ENCODE assay signal across 15 cellular contexts in genomic region chr14:64556526-64556925, GRCh38. TPM values are rescaled to one million over a fixed set of nuclear protein-coding genes. Genes with fewer than 3 reads are reported as not detected.
DNase-seq lines count a peak whose midpoint lies in the region; ATAC-seq and TF ChIP-seq lines count a peak whose summit lies in the region.
"Had no signal": no experiment of that assay in that cellular context is flagged by ENCODE, and none has a peak within 500 bp of the region (broad histone marks: within the 10 kb centered on the region; RNA-seq: fewer than 3 reads in every experiment).

No MANE protein-coding gene starts in this region.

- BruUV-seq in A673 (replicated peaks; lab: Mats Ljungman, UMichigan), result no TSS peak

- H3K27ac ChIP-seq in A673 (ENCODE audit: low read depth, low read length, poor library complexity, severe bottlenecking), result no peak overlapping the region
- H3K27ac ChIP-seq in HEK293 (ENCODE audit: extremely low read depth, low read depth, low read length), result no peak overlapping the region
- H3K27ac ChIP-seq in RWPE2 (ENCODE audit: poor library complexity, severe bottlenecking), result no peak overlapping the region

- H3K36me3 ChIP-seq in A673 (ENCODE audit: insufficient read depth, low read length, poor library complexity, severe bottlenecking) (no peaks in the 10 kb centered on the region), HEK293 (ENCODE audit: control insufficient read depth in 2 of 2, insufficient read depth in 1 of 2, low read length in 2 of 2) (no peaks in the 10 kb centered on the region), RWPE2 (ENCODE audit: low read depth) (no peaks in the 10 kb centered on the region), HAP-1 (replicated peaks) (no peaks in the 10 kb centered on the region)

- peak; percentile 40 for DNase-seq in A673 (ENCODE audit: low spot score)
- DNase-seq in RWPE2 (ENCODE audit: low spot score), result no peak
- peak; percentile 49 for DNase-seq in fibroblast of the conjunctiva (ENCODE audit: low read depth)
- DNase-seq in HAP-1 (ENCODE audit: low spot score in 2 of 2), result no peak
- no peak for DNase-seq in activated effector memory CD4-positive, alpha-beta T cell treated with Interleukin-2 at 50 U/mL for 16 hours
- no peak for DNase-seq in NCI-H82 treated with DMSO at 0.1 percent for 48 hours (lab: John Stamatoyannopoulos, UW; ENCODE audit: unreplicated experiment)
- DNase-seq: activated CD4-positive, alpha-beta T cell treated with anti-CD3 and anti-CD28 coated beads, Interleukin-2, amount 50 U/mL, for 4 hours; glutamatergic neuron; kidney glomerular epithelial cell; NCI-H1417 treated with DMSO at 0.1 percent for 48 hours; NCI-H524; stimulated activated CD4-positive, alpha-beta T cell treated with anti-CD3 and anti-CD28 coated beads, Interleukin-12 subunit alpha, Interleukin-12 subunit beta, amount 100 ng/mL, for 4 hours; T-helper 9 cell had no signal

- CTCF ChIA-PET in A673 (lab: Charles Lee) (no interaction called here), HEK293 (lab: Yijun Ruan, JAX) (interaction anchor here (0.6 to 0.9 kb wide), 2 partner anchors 15 to 80 kb away, joined by 3 read pairs; no protein-coding TSS in a partner anchor)

- H3K27me3 ChIP-seq in A673 (replicated peaks; ENCODE audit: insufficient read depth, low read depth, low read length, poor library complexity), result no peaks in the 10 kb centered on the region
- H3K27me3 ChIP-seq in RWPE2 (ENCODE audit: insufficient read depth, poor library complexity, severe bottlenecking), result no peaks in the 10 kb centered on the region
- H3K27me3 ChIP-seq in HAP-1 (ENCODE audit: low read depth), result 0 out of 2 replicates have a peak, but pooled peaks cover 2% of the 10 kb centered on the region

- in situ Hi-C loops in HAP-1 (cut with MboI; ENCODE audit: low sequenced_read_pairs), result no loop called here

- H3K4me1 ChIP-seq in A673 (ENCODE audit: insufficient read depth, low read length, poor library complexity, severe bottlenecking) (no peaks in the 10 kb centered on the region), HEK293 (ENCODE audit: control insufficient read depth, insufficient read depth, low read length) (no peaks in the 10 kb centered on the region; the same call in 1 of the 2 replicates), RWPE2 (ENCODE audit: insufficient read depth, poor library complexity, severe bottlenecking) (no peaks in the 10 kb centered on the region), HAP-1 (no peaks in the 10 kb centered on the region)

- H3K4me3 ChIP-seq in A673 (ENCODE audit: low read depth, low read length, poor library complexity, severe bottlenecking) (no peak overlapping the region), HEK293 (ENCODE audit: low read depth, low read length) (no peak overlapping the region), RWPE2 (ENCODE audit: severe bottlenecking) (no peak overlapping the region), HAP-1 (no peak overlapping the region)

- POLR2A ChIA-PET in A673 (lab: Charles Lee; ENCODE audit: low non-redundant PET), result interaction anchor here (0.6 kb wide), 1 partner anchor 23 kb away, joined by 5 read pairs; no protein-coding TSS in a partner anchor
- POLR2A ChIA-PET in HEK293 (lab: Yijun Ruan, JAX), result interaction anchor here (0.7 to 1.4 kb wide), 2 partner anchors 16 to 206 kb away, joined by 4 to 18 read pairs; partner anchors contain the start of gene HSPA2

- TF ChIP-seq CTCF in A673 (conservative IDR thresholded peaks at IDR 0.05; ENCODE audit: low read depth, low read length), result no peak
- TF ChIP-seq CTCF in HEK293 (tag by site-specific recombination; IDR thresholded peaks at IDR 0.05), result no peak
- TF ChIP-seq CTCF in RWPE2 (IDR thresholded peaks at IDR 0.05; ENCODE audit: poor library complexity, severe bottlenecking), result no peak

- H3K9me3 ChIP-seq in A673 (ENCODE audit: low read depth, low read length, poor library complexity, severe bottlenecking) (no peaks in the 10 kb centered on the region), HEK293 (ENCODE audit: control insufficient read depth, insufficient read depth, low read depth, low read length) (no peaks in the 10 kb centered on the region), RWPE2 (ENCODE audit: severe bottlenecking) (no peaks in the 10 kb centered on the region), HAP-1 (no peaks in the 10 kb centered on the region)

- ATAC-seq in RWPE2 (ENCODE audit: low read depth), result peak; percentile 75
- ATAC-seq in HG02759 (IDR thresholded peaks at IDR 0.05; ENCODE audit: unreplicated experiment), result no peak

- intact Hi-C loops in A673 (cut with micrococcal nuclease; ENCODE audit: unreplicated experiment), result no loop called here

TF ChIP-seq in HEK293, 187 proteins besides CTCF, POLR2A, EP300 and RAD21 (continues in another document):
- TF ChIP-seq ZNF202 (tag by site-specific recombination; IDR thresholded peaks at IDR 0.05; ENCODE audit: borderline replicate concordance) (no peak), SP7 (tag by site-specific recombination; IDR thresholded peaks at IDR 0.05) (0 out of 2 replicates have a peak, but pooled peaks have one; percentile 27), ZFHX2 (tag by site-specific recombination; conservative IDR thresholded peaks at IDR 0.05) (peak; percentile 64), ZNF112 (tag by site-specific recombination; IDR thresholded peaks at IDR 0.05) (no peak), EGR2 (tag by site-specific recombination; IDR thresholded peaks at IDR 0.05; ENCODE audit: low read depth) (peak; percentile 60), TSHZ1 (tag by site-specific recombination; IDR thresholded peaks at IDR 0.05; ENCODE audit: borderline replicate concordance) (no peak), ZNF223 (tag by site-specific recombination; IDR thresholded peaks at IDR 0.05) (no peak), ZNF416 (tag by site-specific recombination; IDR thresholded peaks at IDR 0.05) (no peak)
- TF ChIP-seq, protein P1, sequence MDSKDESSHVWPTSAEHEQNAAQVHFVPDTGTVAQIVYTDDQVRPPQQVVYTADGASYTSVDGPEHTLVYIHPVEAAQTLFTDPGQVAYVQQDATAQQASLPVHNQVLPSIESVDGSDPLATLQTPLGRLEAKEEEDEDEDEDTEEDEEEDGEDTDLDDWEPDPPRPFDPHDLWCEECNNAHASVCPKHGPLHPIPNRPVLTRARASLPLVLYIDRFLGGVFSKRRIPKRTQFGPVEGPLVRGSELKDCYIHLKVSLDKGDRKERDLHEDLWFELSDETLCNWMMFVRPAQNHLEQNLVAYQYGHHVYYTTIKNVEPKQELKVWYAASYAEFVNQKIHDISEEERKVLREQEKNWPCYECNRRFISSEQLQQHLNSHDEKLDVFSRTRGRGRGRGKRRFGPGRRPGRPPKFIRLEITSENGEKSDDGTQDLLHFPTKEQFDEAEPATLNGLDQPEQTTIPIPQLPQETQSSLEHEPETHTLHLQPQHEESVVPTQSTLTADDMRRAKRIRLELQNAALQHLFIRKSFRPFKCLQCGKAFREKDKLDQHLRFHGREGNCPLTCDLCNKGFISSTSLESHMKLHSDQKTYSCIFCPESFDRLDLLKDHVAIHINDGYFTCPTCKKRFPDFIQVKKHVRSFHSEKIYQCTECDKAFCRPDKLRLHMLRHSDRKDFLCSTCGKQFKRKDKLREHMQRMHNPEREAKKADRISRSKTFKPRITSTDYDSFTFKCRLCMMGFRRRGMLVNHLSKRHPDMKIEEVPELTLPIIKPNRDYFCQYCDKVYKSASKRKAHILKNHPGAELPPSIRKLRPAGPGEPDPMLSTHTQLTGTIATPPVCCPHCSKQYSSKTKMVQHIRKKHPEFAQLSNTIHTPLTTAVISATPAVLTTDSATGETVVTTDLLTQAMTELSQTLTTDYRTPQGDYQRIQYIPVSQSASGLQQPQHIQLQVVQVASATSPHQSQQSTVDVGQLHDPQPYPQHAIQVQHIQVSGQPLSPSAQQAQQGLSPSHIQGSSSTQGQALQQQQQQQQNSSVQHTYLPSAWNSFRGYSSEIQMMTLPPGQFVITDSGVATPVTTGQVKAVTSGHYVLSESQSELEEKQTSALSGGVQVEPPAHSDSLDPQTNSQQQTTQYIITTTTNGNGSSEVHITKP (tag by site-specific recombination; IDR thresholded peaks at IDR 0.05), result 0 out of 2 replicates have a peak, but pooled peaks have one; percentile 22
- TF ChIP-seq, protein P2, sequence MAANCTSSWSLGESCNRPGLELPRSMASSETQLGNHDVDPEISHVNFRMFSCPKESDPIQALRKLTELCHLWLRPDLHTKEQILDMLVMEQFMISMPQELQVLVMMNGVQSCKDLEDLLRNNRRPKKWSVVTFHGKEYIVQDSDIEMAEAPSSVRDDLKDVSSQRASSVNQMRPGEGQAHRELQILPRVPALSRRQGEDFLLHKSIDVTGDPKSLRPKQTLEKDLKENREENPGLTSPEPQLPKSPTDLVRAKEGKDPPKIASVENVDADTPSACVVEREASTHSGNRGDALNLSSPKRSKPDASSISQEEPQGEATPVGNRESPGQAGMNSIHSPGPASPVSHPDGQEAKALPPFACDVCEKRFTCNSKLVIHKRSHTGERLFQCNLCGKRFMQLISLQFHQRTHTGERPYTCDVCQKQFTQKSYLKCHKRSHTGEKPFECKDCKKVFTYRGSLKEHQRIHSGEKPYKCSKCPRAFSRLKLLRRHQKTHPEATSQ (tag by site-specific recombination; IDR thresholded peaks at IDR 0.05), result no peak

RNA-seq across cellular contexts. Expression of gene PPP1R36, which starts 6.8 kb away (rescaled TPM):
- total RNA-seq in A673 (2021), result 0.34 and 0.61 TPM in 2 replicates

RNA-seq across cellular contexts. Expression of gene HSPA2, which starts 16.0 kb away (rescaled TPM):
- 13.8 and 14.3 TPM in 2 replicates for total RNA-seq in A673 (2021)

RNA-seq across cellular contexts. Expression of gene ZBTB1, which starts 52.0 kb away (rescaled TPM):
- 34.3 and 37.7 TPM in 2 replicates for total RNA-seq in A673 (2021)

RNA-seq across cellular contexts. Expression of gene ZBTB25, which starts 52.9 kb away (rescaled TPM):
- 11.3 and 13.5 TPM in 2 replicates for total RNA-seq in A673 (2021)

Comparison
In these comparisons a context has a peak if more than half of its experiments do, and no peak if none do; other contexts are left out.
1. DNase-seq: peak in A673 (single experiment) and fibroblast of the conjunctiva (single experiment); none in RWPE2 (single experiment), HAP-1 (0 of 2), activated effector memory CD4-positive, alpha-beta T cell treated with Interleukin-2 at 50 U/mL for 16 hours (single experiment) and NCI-H82 treated with DMSO at 0.1 percent for 48 hours (single experiment).